22 cellular contexts compared by ENCODE assay signal in the genomic region with DNA sequence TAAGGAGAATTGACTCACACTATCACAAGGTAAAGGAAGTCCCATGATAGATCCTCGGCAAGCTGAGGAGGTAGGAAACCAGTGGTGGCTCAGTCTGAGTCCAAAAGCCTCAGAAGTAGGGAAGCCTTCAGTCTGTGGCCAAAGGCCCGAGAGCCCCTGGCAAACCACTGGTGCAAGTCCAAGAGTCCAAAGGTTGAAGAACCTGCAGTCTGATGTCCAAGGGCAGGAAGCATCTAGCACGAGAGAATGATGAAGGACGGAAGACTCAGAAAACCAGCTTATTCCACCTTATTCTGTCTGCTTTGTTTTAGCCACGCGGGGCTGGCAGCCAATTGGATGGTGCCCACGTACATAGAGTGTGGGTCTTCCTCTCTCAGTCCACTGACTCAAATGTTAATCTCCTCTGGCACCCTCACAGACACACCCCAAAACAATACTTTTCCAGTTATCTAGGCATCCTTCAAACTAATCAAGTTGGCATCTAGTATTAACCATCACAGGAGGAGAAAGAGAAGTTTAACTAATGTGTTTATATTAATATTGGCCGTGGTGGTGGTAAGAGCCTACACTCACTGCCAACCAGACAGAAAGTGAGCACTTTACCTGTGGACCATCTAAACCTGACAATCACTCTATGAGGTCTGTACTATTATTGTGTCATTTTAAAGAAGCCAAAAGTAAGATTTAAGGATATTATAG. TPM values are rescaled to one million over a fixed set of nuclear protein-coding genes. Genes with fewer than 3 reads are reported as not detected.
DNase-seq lines count a peak whose midpoint lies in the region; ATAC-seq and TF ChIP-seq lines count a peak whose summit lies in the region.
"Had no signal": no experiment of that assay in that cellular context is flagged by ENCODE, and none has a peak within 500 bp of the region (broad histone marks: within the 10 kb centered on the region; RNA-seq: fewer than 3 reads in every experiment).

No MANE protein-coding gene starts in this region.

- POLR2A ChIA-PET in activated CD8-positive, alpha-beta T cell treated with anti-CD3 and anti-CD28 coated beads, Interleukin-2, amount 10 ng/mL, durations not matched to agents 7 days and 5 days (lab: Charles Lee), result interaction anchor here (0.9 kb wide), 1 partner anchor 9 kb away, joined by 5 read pairs; a partner anchor contains a TSS
- POLR2A ChIA-PET in naive thymus-derived CD8-positive, alpha-beta T cell (lab: Charles Lee), result interaction anchor here (0.6 to 1.1 kb wide), 4 partner anchors 9 to 280 kb away, joined by 3 to 7 read pairs (median 5); no protein-coding TSS in a partner anchor

- H3K9me3 Mint-ChIP-seq in T-helper 2 cell treated with Interferon-gamma antibody and Interleukin-4, amounts not matched to agents 5 μg/mL and 100 μg/mL, for 36 hours, result peaks cover 13% of the 10 kb centered on the region
- H3K9me3 Mint-ChIP-seq in activated CD8-positive, alpha-beta T cell treated with anti-CD3 and anti-CD28 coated beads, Interleukin-2, amount 10 ng/mL, durations not matched to agents 7 days and 5 days (ENCODE audit: insufficient read depth), result no peaks in the 10 kb centered on the region
- H3K9me3 Mint-ChIP-seq in naive thymus-derived CD8-positive, alpha-beta T cell, result peaks cover 0 to 3% (median 0%) of the 10 kb centered on the region in 9 donors
- no peaks in the 10 kb centered on the region for H3K9me3 Mint-ChIP-seq in neural progenitor cell

- H3F3A ChIP-seq in neural progenitor cell (ENCODE audit: low read depth), result no peaks in the 10 kb centered on the region

- no peak overlapping the region for H3K9ac ChIP-seq in neural progenitor cell

- TF ChIP-seq CTCF in neural progenitor cell (IDR thresholded peaks at IDR 0.05), result no peak

- H3K4me3 ChIP-seq in neural progenitor cell, result no peak overlapping the region
- H3K4me3 ChIP-seq: body of pancreas, lower lobe of right lung, mucosa of descending colon, tibial artery had no signal

- no peaks in the 10 kb centered on the region for H3K36me3 ChIP-seq in neural progenitor cell
- H3K36me3 ChIP-seq: lower lobe of right lung, neutrophil, tibial artery, WERI-Rb-1 had no signal

- H3K27me3 ChIP-seq in neural progenitor cell, result no peaks in the 10 kb centered on the region
- H3K27me3 ChIP-seq: body of pancreas, tibial artery had no signal

- H3K79me2 ChIP-seq in neural progenitor cell (ENCODE audit: low read depth), result no peaks in the 10 kb centered on the region

- H3K4me3 Mint-ChIP-seq in T-helper 2 cell treated with Interferon-gamma antibody and Interleukin-4, amounts not matched to agents 5 μg/mL and 100 μg/mL, for 36 hours, result peak overlapping the region; percentile 35
- H3K4me3 Mint-ChIP-seq in activated CD8-positive, alpha-beta T cell treated with anti-CD3 and anti-CD28 coated beads, Interleukin-2, amount 10 ng/mL, durations not matched to agents 7 days and 5 days, result no peak overlapping the region
- peak overlapping the region in 8 of 10 donors; percentile 20 to 74 (median 48) for H3K4me3 Mint-ChIP-seq in naive thymus-derived CD8-positive, alpha-beta T cell
- H3K4me3 Mint-ChIP-seq in neural progenitor cell, result no peak overlapping the region
- H3K4me3 Mint-ChIP-seq: activated T-cell treated with anti-CD3 and anti-CD28 coated beads, Interleukin-2, amount 50 U/mL, for 24 hours; stimulated activated naive B cell treated with anti-CD40 and anti-IgM and Interleukin-4, amounts not matched to agents 10 μg/mL and 1 μg/mL and 100 μg/mL, for 72 hours had no signal

- H3K27me3 Mint-ChIP-seq in T-helper 2 cell treated with Interferon-gamma antibody and Interleukin-4, amounts not matched to agents 5 μg/mL and 100 μg/mL, for 36 hours (ENCODE audit: low read depth), result no peaks in the 10 kb centered on the region
- no peaks in the 10 kb centered on the region for H3K27me3 Mint-ChIP-seq in activated CD8-positive, alpha-beta T cell treated with anti-CD3 and anti-CD28 coated beads, Interleukin-2, amount 10 ng/mL, durations not matched to agents 7 days and 5 days (ENCODE audit: low read depth)
- H3K27me3 Mint-ChIP-seq in naive thymus-derived CD8-positive, alpha-beta T cell, result no peaks in the 10 kb centered on the region
- H3K27me3 Mint-ChIP-seq in neural progenitor cell (ENCODE audit: insufficient read depth, low read depth), result no peaks in the 10 kb centered on the region
- H3K27me3 Mint-ChIP-seq: activated T-cell treated with anti-CD3 and anti-CD28 coated beads, Interleukin-2, amount 50 U/mL, for 24 hours; stimulated activated naive B cell treated with anti-CD40 and anti-IgM and Interleukin-4, amounts not matched to agents 10 μg/mL and 1 μg/mL and 100 μg/mL, for 72 hours had no signal

- H4K20me1 ChIP-seq in neural progenitor cell (ENCODE audit: low read depth), result no peaks in the 10 kb centered on the region

- ATAC-seq in HG03175 (IDR thresholded peaks at IDR 0.05; ENCODE audit: unreplicated experiment), result peak; percentile 8
- ATAC-seq in activated CD8-positive, alpha-beta T cell treated with anti-CD3 and anti-CD28 coated beads, Interleukin-2, amount 10 ng/mL, durations not matched to agents 7 days and 5 days, result no peak
- no peak for ATAC-seq in naive thymus-derived CD8-positive, alpha-beta T cell
- ATAC-seq: body of pancreas had no signal

- H2AFZ ChIP-seq in neural progenitor cell (replicated peaks), result no peak overlapping the region

- peaks cover 11% of the 10 kb centered on the region for H3K36me3 Mint-ChIP-seq in T-helper 2 cell treated with Interferon-gamma antibody and Interleukin-4, amounts not matched to agents 5 μg/mL and 100 μg/mL, for 36 hours (ENCODE audit: low read depth)
- H3K36me3 Mint-ChIP-seq in activated CD8-positive, alpha-beta T cell treated with anti-CD3 and anti-CD28 coated beads, Interleukin-2, amount 10 ng/mL, durations not matched to agents 7 days and 5 days (ENCODE audit: low read depth), result peaks cover 16% of the 10 kb centered on the region
- no peaks in the 10 kb centered on the region for H3K36me3 Mint-ChIP-seq in naive thymus-derived CD8-positive, alpha-beta T cell
- H3K36me3 Mint-ChIP-seq in neural progenitor cell, result no peaks in the 10 kb centered on the region
- H3K36me3 Mint-ChIP-seq: stimulated activated naive B cell treated with anti-CD40 and anti-IgM and Interleukin-4, amounts not matched to agents 10 μg/mL and 1 μg/mL and 100 μg/mL, for 72 hours had no signal

- peaks cover 36% of the 10 kb centered on the region for H3K4me1 Mint-ChIP-seq in T-helper 2 cell treated with Interferon-gamma antibody and Interleukin-4, amounts not matched to agents 5 μg/mL and 100 μg/mL, for 36 hours (ENCODE audit: low read depth)
- peaks cover 37% of the 10 kb centered on the region for H3K4me1 Mint-ChIP-seq in activated CD8-positive, alpha-beta T cell treated with anti-CD3 and anti-CD28 coated beads, Interleukin-2, amount 10 ng/mL, durations not matched to agents 7 days and 5 days (ENCODE audit: low read depth)
- peaks cover 33 to 62% (median 56%) of the 10 kb centered on the region in 4 donors for H3K4me1 Mint-ChIP-seq in naive thymus-derived CD8-positive, alpha-beta T cell
- H3K4me1 Mint-ChIP-seq in neural progenitor cell, result peaks cover 6% of the 10 kb centered on the region

- peak overlapping the region; percentile 68 for H3K27ac Mint-ChIP-seq in T-helper 2 cell treated with Interferon-gamma antibody and Interleukin-4, amounts not matched to agents 5 μg/mL and 100 μg/mL, for 36 hours
- H3K27ac Mint-ChIP-seq in activated CD8-positive, alpha-beta T cell treated with anti-CD3 and anti-CD28 coated beads, Interleukin-2, amount 10 ng/mL, durations not matched to agents 7 days and 5 days, result peak overlapping the region; percentile 69
- H3K27ac Mint-ChIP-seq in naive thymus-derived CD8-positive, alpha-beta T cell, result peak overlapping the region; percentile 43 to 90 (median 80)
- H3K27ac Mint-ChIP-seq in neural progenitor cell, result no peak overlapping the region
- H3K27ac Mint-ChIP-seq: activated T-cell treated with anti-CD3 and anti-CD28 coated beads, Interleukin-2, amount 50 U/mL, for 24 hours; stimulated activated naive B cell treated with anti-CD40 and anti-IgM and Interleukin-4, amounts not matched to agents 10 μg/mL and 1 μg/mL and 100 μg/mL, for 72 hours had no signal

- no peak for DNase-seq in T-helper 2 cell treated with Interferon-gamma antibody and Interleukin-4, amounts not matched to agents 5 μg/mL and 100 μg/mL, for 36 hours (ENCODE audit: low spot score)
- DNase-seq in T-helper 2 cell (no peak), neural progenitor cell (ENCODE audit: low spot score) (no peak), substantia nigra (lab: John Stamatoyannopoulos, UW) (no peak), C1 segment of cervical spinal cord (lab: John Stamatoyannopoulos, UW) (no peak)
- no peak for DNase-seq in activated CD8-positive, alpha-beta T cell treated with anti-CD3 and anti-CD28 coated beads, Interleukin-2, amount 10 ng/mL, durations not matched to agents 7 days and 5 days
- DNase-seq in naive thymus-derived CD8-positive, alpha-beta T cell, result no peak
- DNase-seq: 8988T; activated CD4-positive, alpha-beta T cell treated with anti-CD3 and anti-CD28 coated beads, Interleukin-2, amount 50 U/mL, for 48 hours; activated T-cell treated with anti-CD3 and anti-CD28 coated beads, Interleukin-2, amount 50 U/mL, for 24 hours; AML-193; body of pancreas; lower lobe of right lung; mucosa of descending colon; NCI-H1105; NCI-H2081; stimulated activated CD4-positive, alpha-beta T cell treated with anti-CD3 and anti-CD28 coated beads, Interleukin-2, amount 100 ng/mL, for 24 hours; stimulated activated naive B cell treated with anti-CD40 and anti-IgM and Interleukin-4, amounts not matched to agents 10 μg/mL and 1 μg/mL and 100 μg/mL, for 72 hours; tibial artery; WERI-Rb-1 had no signal

- H3K27ac ChIP-seq in neural progenitor cell (no peak overlapping the region), substantia nigra (ENCODE audit: low read depth, low read length, poor library complexity, severe bottlenecking) (no peak overlapping the region)
- H3K27ac ChIP-seq: lower lobe of right lung, neutrophil, tibial artery, WERI-Rb-1 had no signal

- H3K4me2 ChIP-seq in neural progenitor cell, result no peak overlapping the region

- no peaks in the 10 kb centered on the region for H3K4me1 ChIP-seq in neural progenitor cell

- CTCF ChIA-PET in activated CD8-positive, alpha-beta T cell treated with anti-CD3 and anti-CD28 coated beads, Interleukin-2, amount 10 ng/mL, durations not matched to agents 7 days and 5 days (lab: Charles Lee), result interaction anchor here (0.7 to 1.2 kb wide), 10 partner anchors 9 to 414 kb away, joined by 3 to 6 read pairs (median 4); a partner anchor contains a TSS

- H3K9me3 ChIP-seq in neural progenitor cell (ENCODE audit: low read depth), result no peaks in the 10 kb centered on the region
- H3K9me3 ChIP-seq: body of pancreas, lower lobe of right lung, mucosa of descending colon, neutrophil, tibial artery had no signal

RNA-seq across cellular contexts. Expression of a gene that starts 8.1 kb away (rescaled TPM):
- 10 to 100 TPM; 52.7 to 57.7 TPM for total RNA-seq in activated CD8-positive, alpha-beta T cell treated with anti-CD3 and anti-CD28 coated beads, Interleukin-2, amount 10 ng/mL, durations not matched to agents 7 days and 5 days
- total RNA-seq in naive thymus-derived CD8-positive, alpha-beta T cell, result 10 to 100 TPM; 77.0 to 85.1 TPM
- 10 to 100 TPM; 22.5 to 30.5 (median 27.4) TPM for polyA plus RNA-seq in naive thymus-derived CD8-positive, alpha-beta T cell
- total RNA-seq in neural progenitor cell (ENCODE audit: low replicate concordance), result 68.8 and 74.4 TPM in 2 replicates

Comparison
In these comparisons a context has a peak if more than half of its experiments do, and no peak if none do; other contexts are left out.
1. H3K4me3 Mint-ChIP-seq: peak in T-helper 2 cell treated with Interferon-gamma antibody and Interleukin-4, amounts not matched to agents 5 μg/mL and 100 μg/mL, for 36 hours (single experiment) and naive thymus-derived CD8-positive, alpha-beta T cell (8 of 10); none in activated CD8-positive, alpha-beta T cell treated with anti-CD3 and anti-CD28 coated beads, Interleukin-2, amount 10 ng/mL, durations not matched to agents 7 days and 5 days (single experiment) and neural progenitor cell (single experiment).